Comparison of ENCODE assay signal across 27 cellular contexts in the genomic region with DNA sequence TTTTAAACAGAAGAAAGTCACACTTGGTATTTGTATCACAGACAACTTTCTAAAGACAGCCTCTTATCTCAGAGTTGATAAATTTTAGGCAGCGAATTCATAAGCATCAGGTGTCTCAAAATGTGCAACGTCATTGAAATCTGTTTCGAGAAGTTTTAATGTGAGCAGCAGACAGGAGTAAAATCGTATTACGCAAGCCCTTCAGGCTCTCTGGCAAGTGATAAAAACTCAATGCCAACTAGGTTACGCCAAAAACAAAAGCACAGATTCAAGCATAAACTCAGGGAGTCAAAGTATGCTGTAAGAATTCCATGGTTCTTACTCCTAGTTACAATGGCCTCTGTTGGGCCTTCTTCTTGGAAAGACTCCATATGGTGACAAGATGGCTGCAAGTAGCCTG.
"Had no signal": no experiment of that assay in that cellular context is flagged by ENCODE, and none has a peak within 500 bp of the region (broad histone marks: within the 10 kb centered on the region; RNA-seq: fewer than 3 reads in every experiment).

No MANE protein-coding gene starts in this region.

- H3K4me3 ChIP-seq: esophagus muscularis mucosa, lower lobe of right lung, stomach, thyroid gland, upper lobe of right lung had no signal

- ATAC-seq: activated CD8-positive, alpha-beta T cell treated with anti-CD3 and anti-CD28 coated beads for 36 hours; activated T-cell treated with anti-CD3 and anti-CD28 coated beads, Interleukin-2, amount 50 U/mL, for 4 hours; activated T-helper 17 cell treated with anti-CD3 and anti-CD28 coated beads, Interleukin-2, amount 50 U/mL, for 72 hours; lower lobe of right lung; natural killer cell treated with Interleukin-12 subunit alpha and Interleukin-12 subunit beta and Interleukin-15 and Interleukin-18, amount 100 ng/mL, for 72 hours; sciatic nerve; stimulated activated naive B cell treated with anti-CD40 and anti-IgM and Interleukin-4, amounts not matched to agents 10 μg/mL and 1 μg/mL and 100 μg/mL, for 72 hours; upper lobe of right lung; WTC11 had no signal

- DNase-seq: activated CD4-positive, alpha-beta T cell treated with anti-CD3 and anti-CD28 coated beads, Interleukin-2, amount 50 U/mL, for 1 hour; activated CD8-positive, alpha-beta T cell treated with anti-CD3 and anti-CD28 coated beads for 36 hours; activated gamma-delta T cell treated with Interleukin-2 at 50 U/mL for 16 hours; activated naive CD4-positive, alpha-beta T cell treated with anti-CD3 and anti-CD28 coated beads, Interleukin-2, amount 50 U/mL, for 16 hours; activated T-cell treated with anti-CD3 and anti-CD28 coated beads, Interleukin-2, amount 50 U/mL, for 4 hours; amygdala; central memory CD4-positive, alpha-beta T cell; endodermal cell; head of caudate nucleus; hippocampal formation; lower lobe of right lung; mesendoderm; small intestine; stimulated activated CD4-positive, alpha-beta T cell treated with anti-CD3 and anti-CD28 coated beads, Interleukin-1b, Interleukin-23, amount 100 ng/mL, for 48 hours; stimulated activated CD4-positive, alpha-beta T cell treated with anti-CD3 and anti-CD28 coated beads, Interleukin-4, amount 100 ng/mL, for 4 hours; stimulated activated CD8-positive, alpha-beta memory T cell treated with anti-CD3 and anti-CD28 coated beads, Interleukin-4, amount 100 ng/mL, for 48 hours; stimulated activated naive B cell treated with anti-CD40 and anti-IgM and Interleukin-4, amounts not matched to agents 10 μg/mL and 1 μg/mL and 100 μg/mL, for 72 hours; stomach; SW 1271; T-helper 2 cell; thyroid gland; upper lobe of right lung had no signal
